In genomic region chr19:31272707-31273106, GRCh38 we compare ENCODE assay signal across 14 cellular contexts.
"Had no signal": no experiment of that assay in that cellular context is flagged by ENCODE, and none has a peak within 500 bp of the region (broad histone marks: within the 10 kb centered on the region; RNA-seq: fewer than 3 reads in every experiment).

No MANE protein-coding gene starts in this region.

- H3K36me3 ChIP-seq: colonic mucosa had no signal

- ATAC-seq: gastroesophageal sphincter had no signal

- H3K27me3 ChIP-seq: colonic mucosa, esophagus squamous epithelium, gastroesophageal sphincter, neutrophil had no signal

- H3K9me3 Mint-ChIP-seq: nephron had no signal

- H3K27ac Mint-ChIP-seq: nephron had no signal

- H3K4me3 Mint-ChIP-seq: nephron had no signal

- DNase-seq: colonic mucosa; dermis blood vessel endothelial cell; esophagus squamous epithelium; foreskin fibroblast; glutamatergic neuron; mammary epithelial cell; small intestine; stimulated activated CD4-positive, alpha-beta T cell treated with anti-CD3 and anti-CD28 coated beads, Interleukin-2, amount 100 ng/mL, for 48 hours; stimulated activated naive CD4-positive, alpha-beta T cell treated with Interleukin-2 at 50 U/mL for 16 hours; trophoblast cell had no signal

- H3K27ac ChIP-seq: colonic mucosa, esophagus squamous epithelium, gastroesophageal sphincter, neutrophil had no signal

- H3K4me1 ChIP-seq: colonic mucosa, esophagus squamous epithelium had no signal

- FAIRE-seq: small intestine, urothelium cell line had no signal

- H3K4me3 ChIP-seq: colonic mucosa, esophagus squamous epithelium, gastroesophageal sphincter had no signal

- H3K9me3 ChIP-seq: colonic mucosa, esophagus squamous epithelium, gastroesophageal sphincter, neutrophil had no signal
